8 cellular contexts compared by ENCODE assay signal in the genomic region with DNA sequence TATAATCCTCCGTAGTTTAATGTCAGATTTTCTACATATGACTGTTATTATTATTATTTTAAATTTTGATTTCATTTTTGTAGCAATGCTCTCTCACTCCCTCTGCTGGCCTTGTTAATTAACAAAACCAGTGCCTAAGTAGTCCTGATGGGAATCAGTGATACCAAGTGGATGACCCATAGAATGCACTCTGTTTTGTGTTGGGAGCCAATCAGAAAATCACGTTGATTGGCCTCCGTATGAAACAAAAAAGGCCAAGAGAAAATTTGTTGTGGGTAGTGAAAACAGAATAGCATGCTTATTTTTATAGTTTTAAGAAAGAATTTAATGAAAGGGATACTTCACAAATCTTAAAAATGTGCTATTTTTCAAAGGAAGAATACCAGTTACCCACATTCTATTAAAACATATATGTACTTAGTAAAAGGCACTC. TPM values are rescaled to one million over a fixed set of nuclear protein-coding genes. Genes with fewer than 3 reads are reported as not detected.
DNase-seq lines count a peak whose midpoint lies in the region; ATAC-seq and TF ChIP-seq lines count a peak whose summit lies in the region.

No MANE protein-coding gene starts in this region.

- H3K9me3 ChIP-seq in GM23248 (ENCODE audit: low read depth) (no peaks in the 10 kb centered on the region), Panc1 (ENCODE audit: control insufficient read depth, insufficient read depth, low read depth, low read length) (no peaks in the 10 kb centered on the region), prostate gland (no peaks in the 10 kb centered on the region)

- H3K36me3 ChIP-seq in GM23248 (ENCODE audit: low read depth) (no peaks in the 10 kb centered on the region), Panc1 (ENCODE audit: control insufficient read depth, insufficient read depth, low read length) (no peaks in the 10 kb centered on the region), prostate gland (no peaks in the 10 kb centered on the region)

- H3K79me2 ChIP-seq in GM23248 (ENCODE audit: insufficient read depth) = no peaks in the 10 kb centered on the region

- no peaks in the 10 kb centered on the region for H3K9me3 Mint-ChIP-seq in naive thymus-derived CD8-positive, alpha-beta T cell

- BruUV-seq in Panc1 (replicated peaks; lab: Mats Ljungman, UMichigan) = no TSS peak

- no peak overlapping the region for H3K4me3 Mint-ChIP-seq in naive thymus-derived CD8-positive, alpha-beta T cell

- WGBS in GM23248 (ENCODE audit: low coverage in 1 of 2, low lambda C conversion rate in 2 of 2, missing lambda C conversion rate in 2 of 2), 2 experiments = 4 to 5% methylated on average over 3 of the region's 3 CpGs
- WGBS in prostate gland = 47% methylated on average over 3 of the region's 3 CpGs

- peak; percentile 85 for ATAC-seq in Panc1
- ATAC-seq in naive thymus-derived CD8-positive, alpha-beta T cell = no peak
- ATAC-seq in HG02884 (IDR thresholded peaks at IDR 0.05; ENCODE audit: unreplicated experiment) = no peak
- ATAC-seq in GM18498 (IDR thresholded peaks at IDR 0.05; ENCODE audit: unreplicated experiment) = no peak

- intact Hi-C loops in Panc1 (cut with micrococcal nuclease; ENCODE audit: unreplicated experiment) (loop anchor here (2.0 to 10.0 kb wide), 3 partner anchors 252 to 750 kb away; no protein-coding TSS in a partner anchor), prostate gland (cut with DNase I) (loop anchor here (2.0 to 10.0 kb wide), 4 partner anchors 252 to 1380 kb away; no protein-coding TSS in a partner anchor)

- H3K27me3 Mint-ChIP-seq in naive thymus-derived CD8-positive, alpha-beta T cell = peaks cover 11 to 53% (median 15%) of the 10 kb centered on the region in 5 donors

- peak overlapping the region; percentile 75; the same call in 1 of the 2 replicates for H2AFZ ChIP-seq in GM23248

- peak overlapping the region; percentile 43 for H3K4me2 ChIP-seq in GM23248 (ENCODE audit: unreplicated experiment)

- H3K27me3 ChIP-seq in GM23248 (replicated peaks; ENCODE audit: insufficient read depth) = no peaks in the 10 kb centered on the region
- H3K27me3 ChIP-seq in Panc1 (ENCODE audit: control insufficient read depth, insufficient read depth, low read length) = peaks cover 2% of the 10 kb centered on the region; the same call in 1 of the 2 replicates
- H3K27me3 ChIP-seq in prostate gland (replicated peaks; ENCODE audit: insufficient read depth) = no peaks in the 10 kb centered on the region

- H3K9ac ChIP-seq in GM23248 = no peak overlapping the region

- no peaks in the 10 kb centered on the region for H4K20me1 ChIP-seq in GM23248 (ENCODE audit: insufficient read depth)

- H3K27ac ChIP-seq in GM23248 (no peak overlapping the region), Panc1 (ENCODE audit: low read length) (no peak overlapping the region), prostate gland (no peak overlapping the region)

- no peaks in the 10 kb centered on the region for H3K36me3 Mint-ChIP-seq in naive thymus-derived CD8-positive, alpha-beta T cell

- CTCF ChIA-PET in Panc1 (lab: Charles Lee) = interaction anchor here (0.6 kb wide), 1 partner anchor 1849 kb away, joined by 3 read pairs; no protein-coding TSS in a partner anchor

- in situ Hi-C loops in GM23248 (cut with MboI) = loop anchor here (25.0 kb wide), 1 partner anchor 753 kb away; no protein-coding TSS in a partner anchor
- in situ Hi-C loops in Panc1 (cut with HindIII; ENCODE audit: low pct_unique_long_range_greater_than_20kb, low sequenced_read_pairs) = no loop called here

- POLR2A ChIA-PET in Panc1 (lab: Charles Lee) = no interaction called here
- POLR2A ChIA-PET in naive thymus-derived CD8-positive, alpha-beta T cell (lab: Charles Lee) = no interaction called here

- peak; percentile 75; the same call in 1 of the 2 replicates for TF ChIP-seq CTCF in Panc1 (IDR thresholded peaks at IDR 0.05)
- TF ChIP-seq CTCF in prostate gland (IDR thresholded peaks at IDR 0.05) = peak; percentile 32 to 76 (median 66)

- H3K4me1 Mint-ChIP-seq in naive thymus-derived CD8-positive, alpha-beta T cell = no peaks in the 10 kb centered on the region

- H3F3A ChIP-seq in GM23248 (ENCODE audit: insufficient read depth) = no peaks in the 10 kb centered on the region

- peak; percentile 61 for DNase-seq in AG20443 (ENCODE audit: low spot score)
- DNase-seq in GM23248 = peak; percentile 75
- DNase-seq in Panc1 (ENCODE audit: low read depth, low spot score) = no peak
- peak; percentile 38 for DNase-seq in fibroblast of gingiva (ENCODE audit: low read depth)
- no peak for DNase-seq in prostate gland (ENCODE audit: low spot score)
- no peak for DNase-seq in naive thymus-derived CD8-positive, alpha-beta T cell

- H3K4me1 ChIP-seq in GM23248 (ENCODE audit: insufficient read depth) (peaks cover 18% of the 10 kb centered on the region), Panc1 (ENCODE audit: control insufficient read depth, insufficient read depth, low read length) (no peaks in the 10 kb centered on the region; the same call in 1 of the 2 replicates), prostate gland (replicated peaks) (no peaks in the 10 kb centered on the region)

- TF ChIP-seq POLR2A in prostate gland (IDR thresholded peaks at IDR 0.05) = no peak

- H3K4me3 ChIP-seq in GM23248 (no peak overlapping the region), Panc1 (ENCODE audit: low read depth in 2 of 2, low read length in 2 of 2) (no peak overlapping the region), prostate gland (no peak overlapping the region)

- no peaks in the 10 kb centered on the region for H3K9me2 ChIP-seq in GM23248 (ENCODE audit: insufficient read depth)

- no peak overlapping the region for H3K27ac Mint-ChIP-seq in naive thymus-derived CD8-positive, alpha-beta T cell

RNA-seq across cellular contexts. Expression of a gene that starts 34.4 kb away (rescaled TPM):
- total RNA-seq in GM23248 (2014; rRNA removed; shearing (Covaris generic)) = 23.7 and 29.3 TPM in 2 replicates
- polyA plus RNA-seq in GM23248 (2016; fragmentation: Nextera tagmentation; extraction: Ambion mirVana) = 24.1 and 26.2 TPM in 2 replicates
- total RNA-seq in Panc1 (2021; ENCODE audit: unreplicated experiment) (9.3 TPM), prostate gland (10 to 100 TPM; 53.4 to 73.2 TPM)
- 8.1 TPM for polyA plus RNA-seq in Panc1 (2012; ENCODE audit: insufficient read length)
- not detected for total RNA-seq in naive thymus-derived CD8-positive, alpha-beta T cell
- polyA plus RNA-seq in naive thymus-derived CD8-positive, alpha-beta T cell = not detected

Comparison
In these comparisons a context has a peak if more than half of its experiments do, and no peak if none do; other contexts are left out.
1. DNase-seq: peak in AG20443 (single experiment), GM23248 (single experiment) and fibroblast of gingiva (single experiment); none in Panc1 (single experiment), prostate gland (single experiment) and naive thymus-derived CD8-positive, alpha-beta T cell (0 of 10).
2. RNA of a gene that starts 34.4 kb away (total RNA-seq): 53.4 to 73.2 TPM in prostate gland, 23.7 to 29.3 TPM in GM23248 and 9.3 TPM in Panc1 (single experiment); not detected in naive thymus-derived CD8-positive, alpha-beta T cell; every median in the first group is over 10 times any median in the second.